ENCODE assay signal across 8 cellular contexts in genomic region chr7:73734619-73735525, GRCh38. TPM values are rescaled to one million over a fixed set of nuclear protein-coding genes. Genes with fewer than 3 reads are reported as not detected.
DNase-seq lines count a peak whose midpoint lies in the region; ATAC-seq and TF ChIP-seq lines count a peak whose summit lies in the region.

No MANE protein-coding gene starts in this region.

- 59 to 69% (median 66%) methylated on average over 16 of the region's 16 CpGs for WGBS in ovary, 3 donors

- H3K9me3 Mint-ChIP-seq in activated T-cell treated with anti-CD3 and anti-CD28 coated beads, Interleukin-2, amount 50 U/mL, for 72 hours, result no peaks in the 10 kb centered on the region
- peaks cover 3% of the 10 kb centered on the region for H3K9me3 Mint-ChIP-seq in type B pancreatic cell

- peak; percentile 52 for DNase-seq in BJ (ENCODE audit: low read depth)
- DNase-seq in LNCaP clone FGC (ENCODE audit: low read depth), result peak; percentile 70
- peak; percentile 90 for DNase-seq in RKO (ENCODE audit: low spot score)
- peak; percentile 87 to 89 for DNase-seq in activated T-cell treated with anti-CD3 and anti-CD28 coated beads, Interleukin-2, amount 50 U/mL, for 72 hours
- peak; percentile 75 for DNase-seq in fibroblast of the conjunctiva (ENCODE audit: low read depth)
- DNase-seq in ovary, result peak in 3 of 5 donors; percentile 47 to 70 (median 64)
- peak; percentile 79 for DNase-seq in type B pancreatic cell (ENCODE audit: extremely low spot score, unreplicated experiment)

- H3K36me3 ChIP-seq in BJ (ENCODE audit: control insufficient read depth, insufficient read depth, low read length), result peaks cover 4% of the 10 kb centered on the region
- H3K36me3 ChIP-seq in ovary, result no peaks in the 10 kb centered on the region

- peaks cover 34% of the 10 kb centered on the region for H3K4me1 Mint-ChIP-seq in activated T-cell treated with anti-CD3 and anti-CD28 coated beads, Interleukin-2, amount 50 U/mL, for 72 hours (ENCODE audit: low read depth)
- peaks cover 12% of the 10 kb centered on the region for H3K4me1 Mint-ChIP-seq in type B pancreatic cell (ENCODE audit: unreplicated experiment)

- no peak for TF ChIP-seq POLR2A in ovary (IDR thresholded peaks at IDR 0.05)

- H3K4me1 ChIP-seq in ovary (ENCODE audit: insufficient read depth), result peaks cover 6% of the 10 kb centered on the region

- no peak overlapping the region for H3K27ac Mint-ChIP-seq in activated T-cell treated with anti-CD3 and anti-CD28 coated beads, Interleukin-2, amount 50 U/mL, for 72 hours
- H3K27ac Mint-ChIP-seq in type B pancreatic cell, result peak overlapping the region; percentile 85

- intact Hi-C loops in ovary (cut with DNase I), result loop anchor here in 2 of 4 donors (10.0 kb wide), 2 partner anchors 110 to 120 kb away; partner anchors contain the start of gene METTL27 (in 1 of the 2)

- H3K27ac ChIP-seq in ovary, result no peak overlapping the region

- TF ChIP-seq CTCF in BJ (IDR thresholded peaks at IDR 0.05; ENCODE audit: insufficient read depth, low read depth, low read length) (peak; percentile 94), LNCaP clone FGC (IDR thresholded peaks at IDR 0.05; ENCODE audit: control insufficient read depth, extremely low read depth, insufficient read depth) (peak; percentile 79), ovary (IDR thresholded peaks at IDR 0.05) (peak in 2 of 3 donors; percentile 30 to 56), type B pancreatic cell (conservative IDR thresholded peaks at IDR 0.05) (peak; percentile 85)

- H3K27me3 Mint-ChIP-seq in activated T-cell treated with anti-CD3 and anti-CD28 coated beads, Interleukin-2, amount 50 U/mL, for 72 hours (ENCODE audit: low read depth), result no peaks in the 10 kb centered on the region
- no peaks in the 10 kb centered on the region for H3K27me3 Mint-ChIP-seq in type B pancreatic cell

- no peak for TF ChIP-seq EP300 in ovary (IDR thresholded peaks at IDR 0.05)

- no peaks in the 10 kb centered on the region for H3K36me3 Mint-ChIP-seq in activated T-cell treated with anti-CD3 and anti-CD28 coated beads, Interleukin-2, amount 50 U/mL, for 72 hours (ENCODE audit: insufficient read depth in 2 of 2)
- no peaks in the 10 kb centered on the region for H3K36me3 Mint-ChIP-seq in type B pancreatic cell

- CTCF ChIA-PET in BJ (lab: Yijun Ruan, JAX), result interaction anchor here (0.7 to 8.7 kb wide), 23 partner anchors 8 to 411 kb away, joined by 3 to 92 read pairs (median 3); partner anchors contain the start of genes STX1A and VPS37D

- H3K4me3 ChIP-seq in BJ (ENCODE audit: low read depth, low read length), result no peak overlapping the region
- no peak overlapping the region for H3K4me3 ChIP-seq in LNCaP clone FGC (ENCODE audit: low read depth, low read length)
- no peak overlapping the region for H3K4me3 ChIP-seq in ovary

- POLR2A ChIA-PET in BJ (lab: Charles Lee), result interaction anchor here (0.5 to 0.6 kb wide), 2 partner anchors 140 to 214 kb away, joined by 3 to 4 read pairs; no protein-coding TSS in a partner anchor

- no peaks in the 10 kb centered on the region for H3K9me3 ChIP-seq in ovary

- H3K27me3 ChIP-seq in BJ (ENCODE audit: control insufficient read depth, insufficient read depth, low read length), result no peaks in the 10 kb centered on the region
- H3K27me3 ChIP-seq in ovary, result no peaks in the 10 kb centered on the region

- peak; percentile 37 for ATAC-seq in GM19452 (IDR thresholded peaks at IDR 0.05; ENCODE audit: unreplicated experiment)
- peak; percentile 59 to 60 for ATAC-seq in activated T-cell treated with anti-CD3 and anti-CD28 coated beads, Interleukin-2, amount 50 U/mL, for 72 hours (replicated peaks in 1 of 2)

- peak overlapping the region in 1 of 2 donors; percentile 61 for H3K4me3 Mint-ChIP-seq in activated T-cell treated with anti-CD3 and anti-CD28 coated beads, Interleukin-2, amount 50 U/mL, for 72 hours
- peak overlapping the region; percentile 44 for H3K4me3 Mint-ChIP-seq in type B pancreatic cell

RNA-seq across cellular contexts. Expression of gene ABHD11, which starts 3.7 kb away (rescaled TPM):
- polyA plus RNA-seq in BJ (2011; rRNA removed) (11.6 and 16.9 TPM in 2 replicates), ovary (10 to 100 TPM; 10.7 to 11.9 TPM)
- 8.2 and 9.9 TPM in 2 replicates for polyA minus RNA-seq in BJ (2011; rRNA and poly(A)+ RNA removed)
- 10 to 100 TPM; 10.2 to 12.2 TPM for total RNA-seq in activated T-cell treated with anti-CD3 and anti-CD28 coated beads, Interleukin-2, amount 50 U/mL, for 72 hours
- total RNA-seq in ovary (10 to 100 TPM in 4 of 7 donors, 1 to 10 TPM in 3; 8.0 to 34.6 (median 11.4) TPM), type B pancreatic cell (ENCODE audit: low replicate concordance) (43.9 and 104 TPM in 2 replicates)

RNA-seq across cellular contexts. Expression of gene STX1A, which starts 15.4 kb away (rescaled TPM):
- polyA plus RNA-seq in BJ (2011; rRNA removed), result 10.7 and 12.2 TPM in 2 replicates
- polyA minus RNA-seq in BJ (2011; rRNA and poly(A)+ RNA removed), result 7.2 and 8.6 TPM in 2 replicates
- 10 to 100 TPM; 28.6 to 37.5 TPM for total RNA-seq in activated T-cell treated with anti-CD3 and anti-CD28 coated beads, Interleukin-2, amount 50 U/mL, for 72 hours
- 10 to 100 TPM in 1 of 7 donors, 1 to 10 TPM in 6; 4.5 to 11.3 (median 6.4) TPM for total RNA-seq in ovary
- polyA plus RNA-seq in ovary, result 1 to 10 TPM; 1.6 to 5.1 TPM
- total RNA-seq in type B pancreatic cell (ENCODE audit: low replicate concordance), result 27.3 and 35.1 TPM in 2 replicates

RNA-seq across cellular contexts. Expression of gene CLDN3, which starts 35.2 kb away (rescaled TPM):
- not detected in 2 replicates for polyA plus RNA-seq in BJ (2011; rRNA removed)
- not detected in 2 replicates for polyA minus RNA-seq in BJ (2011; rRNA and poly(A)+ RNA removed)
- total RNA-seq in activated T-cell treated with anti-CD3 and anti-CD28 coated beads, Interleukin-2, amount 50 U/mL, for 72 hours, result not detected
- 100 to 1,000 TPM in 1 of 7 donors, 10 to 100 TPM in 1, 1 to 10 TPM in 3, not detected in 2; 3.3 to 253 (median 8.2) TPM for total RNA-seq in ovary
- polyA plus RNA-seq in ovary, result under 1 TPM in 1 of 2 donors, not detected in 1; 0.30 TPM
- 13.6 and 41.7 TPM in 2 replicates for total RNA-seq in type B pancreatic cell (ENCODE audit: low replicate concordance)

RNA-seq across cellular contexts. Expression of gene BUD23, which starts 51.5 kb away (rescaled TPM):
- polyA plus RNA-seq in BJ (2011; rRNA removed), result 66.9 and 69.8 TPM in 2 replicates
- polyA minus RNA-seq in BJ (2011; rRNA and poly(A)+ RNA removed), result 14.8 and 25.3 TPM in 2 replicates
- 10 to 100 TPM; 87.0 to 90.9 TPM for total RNA-seq in activated T-cell treated with anti-CD3 and anti-CD28 coated beads, Interleukin-2, amount 50 U/mL, for 72 hours
- 10 to 100 TPM; 19.8 to 62.9 (median 53.3) TPM for total RNA-seq in ovary
- 10 to 100 TPM; 49.0 to 52.3 TPM for polyA plus RNA-seq in ovary
- total RNA-seq in type B pancreatic cell (ENCODE audit: low replicate concordance), result 65.8 and 68.4 TPM in 2 replicates

RNA-seq across cellular contexts. Expression of gene DNAJC30, which starts 51.6 kb away (rescaled TPM):
- polyA plus RNA-seq in BJ (2011; rRNA removed), result 6.4 and 6.9 TPM in 2 replicates
- 5.1 TPM in 2 replicates for polyA minus RNA-seq in BJ (2011; rRNA and poly(A)+ RNA removed)
- 1 to 10 TPM; 4.3 to 5.8 TPM for total RNA-seq in activated T-cell treated with anti-CD3 and anti-CD28 coated beads, Interleukin-2, amount 50 U/mL, for 72 hours
- 10 to 100 TPM in 5 of 7 donors, 1 to 10 TPM in 2; 7.1 to 16.1 (median 13.0) TPM for total RNA-seq in ovary
- 1 to 10 TPM; 7.5 to 8.8 TPM for polyA plus RNA-seq in ovary
- 14.7 and 15.0 TPM in 2 replicates for total RNA-seq in type B pancreatic cell (ENCODE audit: low replicate concordance)

Comparison
In these comparisons a context has a peak if more than half of its experiments do, and no peak if none do; other contexts are left out.
1. CTCF ChIP-seq: peak in every context shown above with its lines; median percentile 94 in BJ; 85 in type B pancreatic cell; 79 in LNCaP clone FGC; 43 in ovary.